8 cellular contexts compared by ENCODE assay signal in genomic region chr18:76801567-76802505, GRCh38. TPM values are rescaled to one million over a fixed set of nuclear protein-coding genes. Genes with fewer than 3 reads are reported as not detected.
DNase-seq lines count a peak whose midpoint lies in the region; ATAC-seq and TF ChIP-seq lines count a peak whose summit lies in the region.

No MANE protein-coding gene starts in this region.

- peaks cover 10% of the 10 kb centered on the region for H3K9me3 Mint-ChIP-seq in Caco-2 (ENCODE audit: unreplicated experiment)
- no peaks in the 10 kb centered on the region for H3K9me3 Mint-ChIP-seq in activated T-cell treated with anti-CD3 and anti-CD28 coated beads, Interleukin-2, amount 50 U/mL, for 24 hours
- no peaks in the 10 kb centered on the region for H3K9me3 Mint-ChIP-seq in natural killer cell

- H3K9me3 ChIP-seq in Caco-2, result no peaks in the 10 kb centered on the region
- no peaks in the 10 kb centered on the region for H3K9me3 ChIP-seq in fibroblast of lung (ENCODE audit: control insufficient read depth, insufficient read depth, low read depth, low read length)
- no peaks in the 10 kb centered on the region for H3K9me3 ChIP-seq in upper lobe of left lung

- H3K36me3 Mint-ChIP-seq in Caco-2 (ENCODE audit: insufficient read depth, unreplicated experiment), result no peaks in the 10 kb centered on the region
- H3K36me3 Mint-ChIP-seq in activated T-cell treated with anti-CD3 and anti-CD28 coated beads, Interleukin-2, amount 50 U/mL, for 24 hours (ENCODE audit: low read depth), result peaks cover 1% of the 10 kb centered on the region
- H3K36me3 Mint-ChIP-seq in natural killer cell, result no peaks in the 10 kb centered on the region

- DNase-seq in Caco-2, result peak in 1 of 2 experiments; percentile 61
- peak; percentile 46 for DNase-seq in NOMO-1 treated with DMSO at 0.1 percent for 48 hours (lab: John Stamatoyannopoulos, UW; ENCODE audit: unreplicated experiment)
- peak; percentile 72 for DNase-seq in activated T-cell treated with anti-CD3 and anti-CD28 coated beads, Interleukin-2, amount 50 U/mL, for 24 hours
- peak; percentile 35 to 40 for DNase-seq in fibroblast of lung (ENCODE audit: low read depth in 2 of 2)
- DNase-seq in natural killer cell, result peak; percentile 55
- DNase-seq in upper lobe of left lung, result peak; percentile 53 to 95

- H3K4me1 Mint-ChIP-seq in Caco-2 (ENCODE audit: low read depth, unreplicated experiment) (peaks cover 5% of the 10 kb centered on the region), natural killer cell (peaks cover 6 to 17% of the 10 kb centered on the region in 2 donors)
- peaks cover 15% of the 10 kb centered on the region for H3K4me1 Mint-ChIP-seq in activated T-cell treated with anti-CD3 and anti-CD28 coated beads, Interleukin-2, amount 50 U/mL, for 24 hours (ENCODE audit: low read depth)

- BruUV-seq in Caco-2 (replicated peaks; lab: Mats Ljungman, UMichigan), result no TSS peak

- no peak for TF ChIP-seq POLR2A in upper lobe of left lung (IDR thresholded peaks at IDR 0.05)

- intact Hi-C loops in Caco-2 (cut with micrococcal nuclease; ENCODE audit: unreplicated experiment) (loop anchor here (1.0 to 2.0 kb wide), 5 partner anchors 47 to 253 kb away; no protein-coding TSS in a partner anchor), natural killer cell (cut with micrococcal nuclease) (loop anchor here (2.0 kb wide), 2 partner anchors 849 to 901 kb away; no protein-coding TSS in a partner anchor)

- H3K4me1 ChIP-seq in Caco-2, result no peaks in the 10 kb centered on the region
- H3K4me1 ChIP-seq in fibroblast of lung (ENCODE audit: control insufficient read depth, extremely low read depth, insufficient read depth, low read length), result no peaks in the 10 kb centered on the region
- peaks cover 15 to 16% (median 16%) of the 10 kb centered on the region in 4 donors for H3K4me1 ChIP-seq in upper lobe of left lung

- H3K4me3 ChIP-seq in Caco-2 (ENCODE audit: low read depth, low read length) (peak overlapping the region; percentile 40), fibroblast of lung (replicated peaks in 1 of 4; ENCODE audit: control extremely low read depth in 1 of 4, insufficient read depth in 1 of 4, low read depth in 3 of 4, low read length in 4 of 4) (peak overlapping the region in 3 of 4 experiments; percentile 33 to 45 (median 38)), upper lobe of left lung (peak overlapping the region in 3 of 4 donors; percentile 1 to 36 (median 35))

- WGBS in upper lobe of left lung, 2 donors, result 28% methylated on average over 45 to 59 of the region's 61 CpGs

- CTCF ChIA-PET in Caco-2 (lab: Charles Lee), result interaction anchor here (0.6 to 1.6 kb wide), 5 partner anchors 14 to 299 kb away, joined by 3 to 5 read pairs (median 4); no protein-coding TSS in a partner anchor

- H3K79me2 ChIP-seq in fibroblast of lung (ENCODE audit: control insufficient read depth, insufficient read depth, low read length), result no peaks in the 10 kb centered on the region

- no peaks in the 10 kb centered on the region for H3K36me3 ChIP-seq in Caco-2 (ENCODE audit: control insufficient read depth, insufficient read depth, low read length)
- no peaks in the 10 kb centered on the region for H3K36me3 ChIP-seq in fibroblast of lung (ENCODE audit: control insufficient read depth, insufficient read depth, low read length)
- H3K36me3 ChIP-seq in upper lobe of left lung, result no peaks in the 10 kb centered on the region

- ATAC-seq in GM19372 (IDR thresholded peaks at IDR 0.05; ENCODE audit: low read depth, unreplicated experiment) (peak; percentile 95), HG03354 (IDR thresholded peaks at IDR 0.05; ENCODE audit: poor library complexity, severe bottlenecking, unreplicated experiment) (peak; percentile 98), natural killer cell (peak; percentile 90 to 97 (median 96)), upper lobe of left lung (ENCODE audit: low FRiP score in 2 of 2) (peak; percentile 88 to 96)

- no peaks in the 10 kb centered on the region for H3K27me3 Mint-ChIP-seq in Caco-2 (ENCODE audit: insufficient read depth, unreplicated experiment)
- peaks cover 20% of the 10 kb centered on the region for H3K27me3 Mint-ChIP-seq in activated T-cell treated with anti-CD3 and anti-CD28 coated beads, Interleukin-2, amount 50 U/mL, for 24 hours
- peaks cover 0 to 4% of the 10 kb centered on the region in 2 donors for H3K27me3 Mint-ChIP-seq in natural killer cell (ENCODE audit: low read depth in 2 of 2)

- H3K4me3 Mint-ChIP-seq in Caco-2 (ENCODE audit: unreplicated experiment), result peak overlapping the region; percentile 66
- peak overlapping the region; percentile 66 for H3K4me3 Mint-ChIP-seq in activated T-cell treated with anti-CD3 and anti-CD28 coated beads, Interleukin-2, amount 50 U/mL, for 24 hours
- H3K4me3 Mint-ChIP-seq in natural killer cell, result peak overlapping the region; percentile 55

- TF ChIP-seq EP300 in upper lobe of left lung (IDR thresholded peaks at IDR 0.05), result no peak

- peak overlapping the region; percentile 23 for H3K9ac ChIP-seq in fibroblast of lung (ENCODE audit: insufficient read depth, low read length)

- no peaks in the 10 kb centered on the region for H3K27me3 ChIP-seq in Caco-2 (replicated peaks; ENCODE audit: control insufficient read depth, insufficient read depth, low read length)
- no peaks in the 10 kb centered on the region for H3K27me3 ChIP-seq in fibroblast of lung (ENCODE audit: control insufficient read depth, insufficient read depth, low read length)
- H3K27me3 ChIP-seq in upper lobe of left lung, result peaks cover 0 to 5% (median 4%) of the 10 kb centered on the region in 4 donors

- no peak overlapping the region for H3K27ac ChIP-seq in fibroblast of lung (ENCODE audit: insufficient read depth, low read length)
- H3K27ac ChIP-seq in upper lobe of left lung, result no peak overlapping the region

- H3K4me2 ChIP-seq in fibroblast of lung (ENCODE audit: extremely low read depth, insufficient read depth, low read length), result peak overlapping the region; percentile 90

- H3K27ac Mint-ChIP-seq in Caco-2 (ENCODE audit: unreplicated experiment) (no peak overlapping the region), natural killer cell (no peak overlapping the region)
- H3K27ac Mint-ChIP-seq in activated T-cell treated with anti-CD3 and anti-CD28 coated beads, Interleukin-2, amount 50 U/mL, for 24 hours, result no peak overlapping the region

- POLR2A ChIA-PET in Caco-2 (lab: Charles Lee), result no interaction called here

- H2AFZ ChIP-seq in fibroblast of lung (ENCODE audit: low read length), result peak overlapping the region; percentile 74

- H4K20me1 ChIP-seq in fibroblast of lung (ENCODE audit: control insufficient read depth, extremely low read depth, insufficient read depth, low read length), result no peaks in the 10 kb centered on the region

- TF ChIP-seq CTCF in Caco-2 (IDR thresholded peaks at IDR 0.05; ENCODE audit: insufficient read depth in 1 of 2, low read depth in 1 of 2, low read length in 1 of 2, severe bottlenecking in 1 of 2, unreplicated experiment in 1 of 2) (peak; percentile 72 to 73), fibroblast of lung (conservative IDR thresholded peaks at IDR 0.05 in 1 of 2, IDR thresholded peaks at IDR 0.05 in 1 of 2; ENCODE audit: low read depth in 1 of 2, low read length in 2 of 2) (peak; percentile 70 to 90), natural killer cell (IDR thresholded peaks at IDR 0.05) (peak; percentile 97), upper lobe of left lung (IDR thresholded peaks at IDR 0.05) (peak; percentile 88 to 93 (median 90))

RNA-seq across cellular contexts. Expression of gene ZNF236, which starts 20.5 kb away (rescaled TPM):
- total RNA-seq in Caco-2 (2022) (13.7 and 14.9 TPM in 2 replicates), fibroblast of lung (8.0 and 8.4 TPM in 2 replicates), natural killer cell (10 to 100 TPM; 35.1 to 42.2 (median 39.7) TPM), upper lobe of left lung (10 to 100 TPM in 5 of 6 donors, 1 to 10 TPM in 1; 9.0 to 27.2 (median 14.8) TPM)
- polyA plus RNA-seq in fibroblast of lung, result 2.8 and 2.9 TPM in 2 replicates
- polyA plus RNA-seq in fibroblast of lung (2012), result 2.0 and 2.5 TPM in 2 replicates
- 10.2 and 10.4 TPM in 2 replicates for polyA minus RNA-seq in fibroblast of lung (ENCODE audit: low replicate concordance)
